Comparison of ENCODE assay signal across 8 cellular contexts in the genomic region with DNA sequence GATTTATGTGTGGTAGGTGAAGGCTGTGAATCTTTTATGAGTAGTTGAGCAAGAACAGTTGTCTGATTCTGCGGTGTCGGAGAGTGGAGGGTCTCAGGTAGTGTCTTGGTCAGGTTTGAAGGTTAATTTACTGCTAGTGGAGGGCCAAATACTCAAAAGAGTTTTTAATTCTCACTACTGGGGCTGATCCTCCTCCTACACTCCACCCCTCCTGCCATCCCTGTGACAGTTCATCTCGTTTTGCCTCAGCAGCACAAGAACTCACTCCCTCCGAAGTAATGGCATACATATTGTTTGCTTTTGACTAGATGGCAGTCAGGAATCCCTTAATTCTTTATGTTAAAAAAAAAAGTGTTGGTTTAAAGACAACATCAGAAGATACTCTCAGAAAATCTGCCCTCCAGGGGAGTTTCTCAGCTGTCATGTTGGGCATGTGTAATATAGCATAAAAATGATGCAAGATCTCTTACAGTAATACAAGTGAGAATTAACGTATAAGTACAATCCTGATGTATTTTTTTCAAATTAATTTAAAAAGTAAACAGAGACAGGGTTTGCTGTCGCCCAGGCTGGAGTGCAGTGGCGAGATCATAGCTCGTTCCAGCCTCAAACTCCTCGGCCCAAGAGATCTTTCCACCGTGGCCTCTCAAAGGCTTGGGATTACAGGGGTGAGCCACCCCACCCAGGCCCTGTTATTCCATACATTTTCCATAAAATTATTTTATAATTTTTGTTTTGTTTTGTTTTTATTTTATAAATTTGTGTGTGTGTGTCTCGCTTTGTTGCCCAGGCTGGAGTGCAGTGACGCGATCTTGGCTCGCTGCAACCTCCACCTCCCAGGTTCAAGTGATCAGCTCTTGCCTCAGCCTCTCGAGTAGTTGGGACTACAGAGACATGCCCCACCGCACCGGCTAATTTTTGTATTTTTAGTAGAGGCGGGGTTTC. TPM values are rescaled to one million over a fixed set of nuclear protein-coding genes. Genes with fewer than 3 reads are reported as not detected.
DNase-seq lines count a peak whose midpoint lies in the region; ATAC-seq, FAIRE-seq and TF ChIP-seq lines count a peak whose summit lies in the region.

No MANE protein-coding gene starts in this region.

- H3K4me3 ChIP-seq in A673 (ENCODE audit: low read depth, low read length, poor library complexity, severe bottlenecking) (peak overlapping the region; percentile 92), H7 (ENCODE audit: insufficient read depth, low read depth, low read length) (peak overlapping the region; percentile 76), kidney (ENCODE audit: low read length in 2 of 2) (peak overlapping the region; percentile 86), upper lobe of left lung (peak overlapping the region; percentile 81 to 98 (median 86))

- H3K9ac ChIP-seq in kidney (ENCODE audit: low read length in 2 of 2) = peak overlapping the region; percentile 77 to 86

- H3K27me3 ChIP-seq in A673 (replicated peaks; ENCODE audit: insufficient read depth, low read depth, low read length, poor library complexity) (no peaks in the 10 kb centered on the region), H7 (ENCODE audit: control insufficient read depth, insufficient read depth, low read length) (no peaks in the 10 kb centered on the region), upper lobe of left lung (no peaks in the 10 kb centered on the region)

- H3K27ac Mint-ChIP-seq in activated naive CD8-positive, alpha-beta T cell treated with anti-CD3 and anti-CD28 coated beads for 36 hours = peak overlapping the region; percentile 98

- peaks cover 15% of the 10 kb centered on the region for H3K4me1 ChIP-seq in A673 (ENCODE audit: insufficient read depth, low read length, poor library complexity, severe bottlenecking)
- peaks cover 3 to 9% of the 10 kb centered on the region in 2 donors for H3K4me1 ChIP-seq in kidney (ENCODE audit: control insufficient read depth in 1 of 2, insufficient read depth in 1 of 2, low read depth in 1 of 2, low read length in 2 of 2)
- peaks cover 17 to 28% (median 24%) of the 10 kb centered on the region in 4 donors for H3K4me1 ChIP-seq in upper lobe of left lung

- ATAC-seq in upper lobe of left lung (ENCODE audit: low FRiP score in 2 of 2) (no peak), GM21619 (IDR thresholded peaks at IDR 0.05; ENCODE audit: unreplicated experiment) (no peak), GM21786 (IDR thresholded peaks at IDR 0.05; ENCODE audit: unreplicated experiment) (no peak)

- H3K36me3 Mint-ChIP-seq in activated naive CD8-positive, alpha-beta T cell treated with anti-CD3 and anti-CD28 coated beads for 36 hours = peaks cover 38% of the 10 kb centered on the region

- H3K27ac ChIP-seq in A673 (ENCODE audit: low read depth, low read length, poor library complexity, severe bottlenecking) (peak overlapping the region; percentile 79), kidney (ENCODE audit: low read depth in 2 of 2, low read length in 2 of 2) (peak overlapping the region; percentile 33 to 77), upper lobe of left lung (peak overlapping the region; percentile 86 to 95 (median 90))

- H3K9me3 ChIP-seq in A673 (ENCODE audit: low read depth, low read length, poor library complexity, severe bottlenecking) = no peaks in the 10 kb centered on the region
- H3K9me3 ChIP-seq in kidney (ENCODE audit: control insufficient read depth in 1 of 2, low read length in 2 of 2) = no peaks in the 10 kb centered on the region
- no peaks in the 10 kb centered on the region for H3K9me3 ChIP-seq in upper lobe of left lung

- DNase-seq in A673 (ENCODE audit: low spot score) (no peak), H7 (no peak), kidney (no peak), upper lobe of left lung (no peak), HTR-8/SVneo (ENCODE audit: insufficient read length, low spot score) (no peak)
- no peak for DNase-seq in activated naive CD8-positive, alpha-beta T cell treated with anti-CD3 and anti-CD28 coated beads for 36 hours

- H3K4me1 Mint-ChIP-seq in activated naive CD8-positive, alpha-beta T cell treated with anti-CD3 and anti-CD28 coated beads for 36 hours = peaks cover 44% of the 10 kb centered on the region

- 57 to 66% methylated on average over 18 of the region's 18 CpGs for WGBS in upper lobe of left lung, 2 donors

- H3K27me3 Mint-ChIP-seq in activated naive CD8-positive, alpha-beta T cell treated with anti-CD3 and anti-CD28 coated beads for 36 hours = peaks cover 12% of the 10 kb centered on the region

- intact Hi-C loops in A673 (cut with micrococcal nuclease; ENCODE audit: unreplicated experiment) (no loop called here), kidney (cut with DNase I) (no loop called here)

- H3K36me3 ChIP-seq in A673 (ENCODE audit: insufficient read depth, low read length, poor library complexity, severe bottlenecking) (no peaks in the 10 kb centered on the region), H7 (replicated peaks; ENCODE audit: control insufficient read depth, insufficient read depth, low read length) (no peaks in the 10 kb centered on the region), kidney (ENCODE audit: control insufficient read depth in 1 of 2, insufficient read depth in 2 of 2, low read length in 2 of 2) (no peaks in the 10 kb centered on the region), upper lobe of left lung (no peaks in the 10 kb centered on the region)

- TF ChIP-seq EP300 in upper lobe of left lung (IDR thresholded peaks at IDR 0.05) = no peak

- no peaks in the 10 kb centered on the region for H3K9me3 Mint-ChIP-seq in activated naive CD8-positive, alpha-beta T cell treated with anti-CD3 and anti-CD28 coated beads for 36 hours

- peak overlapping the region; percentile 96 for H3K4me3 Mint-ChIP-seq in activated naive CD8-positive, alpha-beta T cell treated with anti-CD3 and anti-CD28 coated beads for 36 hours

- TF ChIP-seq POLR2A in upper lobe of left lung (IDR thresholded peaks at IDR 0.05) = no peak

- TF ChIP-seq CTCF in A673 (conservative IDR thresholded peaks at IDR 0.05; ENCODE audit: low read depth, low read length) = no peak
- no peak for TF ChIP-seq CTCF in kidney (IDR thresholded peaks at IDR 0.05; ENCODE audit: borderline replicate concordance, extremely low read depth, insufficient read depth)
- TF ChIP-seq CTCF in upper lobe of left lung (IDR thresholded peaks at IDR 0.05) = no peak

- CTCF ChIA-PET in A673 (lab: Charles Lee) = no interaction called here

- FAIRE-seq in kidney (lab: Jason Lieb, UNC) (no peak), HTR-8/SVneo (lab: Jason Lieb, UNC) (no peak)

- POLR2A ChIA-PET in A673 (lab: Charles Lee; ENCODE audit: low non-redundant PET) = no interaction called here

- no TSS peak for BruUV-seq in A673 (replicated peaks; lab: Mats Ljungman, UMichigan)

RNA-seq across cellular contexts. Expression of a gene that starts 1.3 kb away (rescaled TPM):
- total RNA-seq in A673 (2021) (58.4 and 66.6 TPM in 2 replicates), kidney (53.7 TPM), upper lobe of left lung (10 to 100 TPM; 45.1 to 74.4 (median 47.9) TPM)
- total RNA-seq in H7 (2014; rRNA removed; shearing (Covaris generic)) = 30.4 and 50.6 TPM in 2 replicates
- 10 to 100 TPM; 47.1 to 48.3 TPM for total RNA-seq in activated naive CD8-positive, alpha-beta T cell treated with anti-CD3 and anti-CD28 coated beads for 36 hours
- 12.6 TPM for polyA plus RNA-seq in kidney (ENCODE audit: insufficient read depth, low read depth, low replicate concordance)
